In the genomic region with DNA sequence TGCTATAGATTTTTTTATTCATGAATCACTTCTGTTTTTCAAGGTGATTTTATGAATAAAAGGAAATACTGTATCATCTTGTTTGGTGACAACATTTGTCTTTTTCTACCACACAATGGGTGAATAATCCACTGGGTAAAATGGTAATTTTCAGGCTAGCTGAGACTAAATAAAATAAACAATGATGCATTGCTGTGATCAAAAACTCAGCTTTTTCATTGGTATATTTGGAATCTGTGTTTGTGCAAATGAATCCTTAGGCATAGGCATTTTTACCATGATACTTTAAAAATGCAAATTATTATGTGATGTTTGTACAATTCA, we compare ENCODE assay signal across 16 cellular contexts. TPM values are rescaled to one million over a fixed set of nuclear protein-coding genes. Genes with fewer than 3 reads are reported as not detected.
DNase-seq lines count a peak whose midpoint lies in the region; ATAC-seq and TF ChIP-seq lines count a peak whose summit lies in the region.
"Had no signal": no experiment of that assay in that cellular context is flagged by ENCODE, and none has a peak within 500 bp of the region (broad histone marks: within the 10 kb centered on the region; RNA-seq: fewer than 3 reads in every experiment).

No MANE protein-coding gene starts in this region.

- H3K36me3 Mint-ChIP-seq in chondrocyte (ENCODE audit: low read depth) (no peaks in the 10 kb centered on the region), mesothelial cell of epicardium (peaks cover 2% of the 10 kb centered on the region), natural killer cell (no peaks in the 10 kb centered on the region)
- H3K36me3 Mint-ChIP-seq: T-cell had no signal

- H4K20me1 ChIP-seq in PC-9 (ENCODE audit: insufficient read depth), result no peaks in the 10 kb centered on the region
- H4K20me1 ChIP-seq: BLaER1 treated with 17β-estradiol and CSF1 and Interleukin-3, amounts not matched to agents 10 nM and 100 nM had no signal

- POLR2A ChIA-PET in A673 (lab: Charles Lee; ENCODE audit: low non-redundant PET), result no interaction called here
- POLR2A ChIA-PET in PC-9 (lab: Charles Lee; ENCODE audit: unreplicated experiment), result interaction anchor here (0.7 kb wide), 1 partner anchor 8 kb away, joined by 3 read pairs; no protein-coding TSS in a partner anchor

- TF ChIP-seq CTCF in A673 (conservative IDR thresholded peaks at IDR 0.05; ENCODE audit: low read depth, low read length), result no peak
- no peak for TF ChIP-seq CTCF in PC-9 (conservative IDR thresholded peaks at IDR 0.05)
- no peak for TF ChIP-seq CTCF in chondrocyte (IDR thresholded peaks at IDR 0.05)
- TF ChIP-seq CTCF in mesothelial cell of epicardium (IDR thresholded peaks at IDR 0.05; ENCODE audit: unreplicated experiment), result no peak
- no peak for TF ChIP-seq CTCF in natural killer cell (IDR thresholded peaks at IDR 0.05)

- peak overlapping the region; percentile 67 for H3K27ac ChIP-seq in A673 (ENCODE audit: low read depth, low read length, poor library complexity, severe bottlenecking)
- peak overlapping the region; percentile 80 for H3K27ac ChIP-seq in PC-9
- H3K27ac ChIP-seq: cardiac muscle cell had no signal

- ATAC-seq in natural killer cell, result no peak
- ATAC-seq: T-cell had no signal

- peak; percentile 9 for DNase-seq in A673 (ENCODE audit: low spot score)
- no peak for DNase-seq in PC-9
- DNase-seq in chondrocyte (ENCODE audit: low spot score), result no peak
- no peak for DNase-seq in mesothelial cell of epicardium (ENCODE audit: low spot score in 2 of 2, unreplicated experiment in 2 of 2)
- no peak for DNase-seq in activated naive CD4-positive, alpha-beta T cell treated with Interleukin-2 at 50 U/mL for 16 hours
- no peak for DNase-seq in SK-N-DZ (ENCODE audit: low spot score)
- no peak for DNase-seq in natural killer cell
- DNase-seq in HPDE6-E6E7 (ENCODE audit: extremely low spot score), result no peak
- DNase-seq: activated CD4-positive, alpha-beta T cell treated with anti-CD3 and anti-CD28 coated beads for 48 hours; H9; NCI-H1417 treated with DMSO at 0.1 percent for 48 hours; NCI-H524 treated with DMSO at 0.1 percent for 48 hours; substantia nigra; T-cell had no signal

- BruUV-seq in A673 (replicated peaks; lab: Mats Ljungman, UMichigan), result no TSS peak
- no TSS peak for BruUV-seq in PC-9 (replicated peaks; lab: Mats Ljungman, UMichigan)

- no peaks in the 10 kb centered on the region for H3K79me2 ChIP-seq in PC-9 (ENCODE audit: low read depth)

- H3K27me3 ChIP-seq in A673 (replicated peaks; ENCODE audit: insufficient read depth, low read depth, low read length, poor library complexity) (no peaks in the 10 kb centered on the region), PC-9 (ENCODE audit: insufficient read depth, low read depth) (no peaks in the 10 kb centered on the region)
- H3K27me3 ChIP-seq: BLaER1 treated with 17β-estradiol and CSF1 and Interleukin-3, amounts not matched to agents 10 nM and 100 nM; cardiac muscle cell had no signal

- H3F3A ChIP-seq in PC-9 (ENCODE audit: insufficient read depth, low read depth), result peaks cover 24% of the 10 kb centered on the region; the same call in 1 of the 2 replicates

- CTCF ChIA-PET in A673 (lab: Charles Lee) (no interaction called here), PC-9 (lab: Charles Lee) (interaction anchor here (0.5 kb wide), 1 partner anchor 51 kb away, joined by 7 read pairs; no protein-coding TSS in a partner anchor)

- H3K36me3 ChIP-seq in A673 (ENCODE audit: insufficient read depth, low read length, poor library complexity, severe bottlenecking) (no peaks in the 10 kb centered on the region), PC-9 (ENCODE audit: low read depth) (no peaks in the 10 kb centered on the region)
- H3K36me3 ChIP-seq: BLaER1 treated with 17β-estradiol and CSF1 and Interleukin-3, amounts not matched to agents 10 nM and 100 nM; cardiac muscle cell had no signal

- H3K4me1 Mint-ChIP-seq in chondrocyte (ENCODE audit: low read depth), result peaks cover 39% of the 10 kb centered on the region
- H3K4me1 Mint-ChIP-seq in mesothelial cell of epicardium, result peaks cover 26% of the 10 kb centered on the region
- no peaks in the 10 kb centered on the region for H3K4me1 Mint-ChIP-seq in natural killer cell
- H3K4me1 Mint-ChIP-seq: T-cell had no signal

- no peak overlapping the region for H2AFZ ChIP-seq in PC-9

- H3K9me3 Mint-ChIP-seq in chondrocyte (ENCODE audit: low read depth), result no peaks in the 10 kb centered on the region
- peaks cover 5% of the 10 kb centered on the region for H3K9me3 Mint-ChIP-seq in mesothelial cell of epicardium
- no peaks in the 10 kb centered on the region for H3K9me3 Mint-ChIP-seq in natural killer cell
- H3K9me3 Mint-ChIP-seq: T-cell had no signal

- H3K4me1 ChIP-seq in A673 (ENCODE audit: insufficient read depth, low read length, poor library complexity, severe bottlenecking) (peaks cover 29% of the 10 kb centered on the region), PC-9 (replicated peaks; ENCODE audit: insufficient read depth) (peaks cover 40% of the 10 kb centered on the region)

- H3K27me3 Mint-ChIP-seq in chondrocyte (ENCODE audit: low read depth) (no peaks in the 10 kb centered on the region), mesothelial cell of epicardium (ENCODE audit: low read depth) (no peaks in the 10 kb centered on the region), natural killer cell (ENCODE audit: low read depth in 2 of 2) (peaks cover 0 to 3% of the 10 kb centered on the region in 2 donors)

- H3K4me2 ChIP-seq in PC-9, result peak overlapping the region; percentile 39

- peak overlapping the region; percentile 89 for H3K27ac Mint-ChIP-seq in chondrocyte (ENCODE audit: unreplicated experiment)
- H3K27ac Mint-ChIP-seq in mesothelial cell of epicardium, result peak overlapping the region; percentile 47
- H3K27ac Mint-ChIP-seq in natural killer cell, result no peak overlapping the region
- H3K27ac Mint-ChIP-seq: H9, T-cell had no signal

- H3K9me2 ChIP-seq in PC-9 (ENCODE audit: insufficient read depth), result no peaks in the 10 kb centered on the region

- intact Hi-C loops in A673 (cut with micrococcal nuclease; ENCODE audit: unreplicated experiment), result no loop called here
- intact Hi-C loops in PC-9 (cut with micrococcal nuclease; ENCODE audit: unreplicated experiment), result loop anchor here (1.0 to 5.0 kb wide), 4 partner anchors 40 to 185 kb away; partner anchors contain the start of gene SGCE
- intact Hi-C loops in natural killer cell (cut with micrococcal nuclease), result no loop called here

- H3K4me3 ChIP-seq in A673 (ENCODE audit: low read depth, low read length, poor library complexity, severe bottlenecking), result no peak overlapping the region
- peak overlapping the region; percentile 28; the same call in 1 of the 2 replicates for H3K4me3 ChIP-seq in PC-9
- H3K4me3 ChIP-seq: BLaER1 treated with 17β-estradiol and CSF1 and Interleukin-3, amounts not matched to agents 10 nM and 100 nM; cardiac muscle cell had no signal

- H3K9me3 ChIP-seq in A673 (ENCODE audit: low read depth, low read length, poor library complexity, severe bottlenecking), result peaks cover 7% of the 10 kb centered on the region
- no peaks in the 10 kb centered on the region for H3K9me3 ChIP-seq in PC-9 (ENCODE audit: insufficient read depth, low read depth)
- H3K9me3 ChIP-seq: BLaER1 treated with 17β-estradiol and CSF1 and Interleukin-3, amounts not matched to agents 10 nM and 100 nM had no signal

- H3K4me3 Mint-ChIP-seq in chondrocyte (ENCODE audit: unreplicated experiment) (no peak overlapping the region), mesothelial cell of epicardium (no peak overlapping the region), natural killer cell (no peak overlapping the region)
- H3K4me3 Mint-ChIP-seq: H9, T-cell had no signal

RNA-seq across cellular contexts. Expression of gene SGCE, which starts 41.7 kb away (rescaled TPM):
- total RNA-seq in A673 (2021), result 49.2 and 52.9 TPM in 2 replicates
- 23.1 and 37.7 TPM in 2 replicates for total RNA-seq in PC-9 (2021)
- 61.1 to 76.8 TPM (median 72.3 TPM) in 3 replicates for total RNA-seq in chondrocyte
- 50.4 to 59.3 TPM (median 51.3 TPM) in 3 replicates for total RNA-seq in mesothelial cell of epicardium
- polyA plus RNA-seq in SK-N-DZ (2014; cell fraction: cytosol; rRNA removed), result 27.7 and 41.0 TPM in 2 replicates
- 25.4 and 40.0 TPM in 2 replicates for polyA plus RNA-seq in SK-N-DZ (2014; cell fraction: nucleus; rRNA removed)
- under 1 TPM; 0.20 to 0.65 (median 0.28) TPM for total RNA-seq in natural killer cell

Comparison
In these comparisons a context has a peak if more than half of its experiments do, and no peak if none do; other contexts are left out.
1. H3K27ac Mint-ChIP-seq: peak in chondrocyte (single experiment) and mesothelial cell of epicardium (single experiment); none in natural killer cell (0 of 2).
2. RNA of gene SGCE, which starts 41.7 kb away (total RNA-seq): 61.1 to 76.8 TPM in chondrocyte, 50.4 to 59.3 TPM in mesothelial cell of epicardium, 49.2 to 52.9 TPM in A673 and 23.1 to 37.7 TPM in PC-9; 0.20 to 0.65 TPM in natural killer cell; every median in the first group is over 10 times any median in the second.